In genomic region chr7:24464846-24465245, GRCh38 we compare ENCODE assay signal across 14 cellular contexts.
DNase-seq lines count a peak whose midpoint lies in the region; ATAC-seq and TF ChIP-seq lines count a peak whose summit lies in the region.
"Had no signal": no experiment of that assay in that cellular context is flagged by ENCODE, and none has a peak within 500 bp of the region (broad histone marks: within the 10 kb centered on the region; RNA-seq: fewer than 3 reads in every experiment).

No MANE protein-coding gene starts in this region.

- ATAC-seq in T-cell (replicated peaks in 1 of 4), result no peak
- ATAC-seq: HCT116 had no signal

- H3K4me3 Mint-ChIP-seq in endodermal cell, result no peak overlapping the region
- H3K4me3 Mint-ChIP-seq in T-cell, result no peak overlapping the region
- H3K4me3 Mint-ChIP-seq: CD4-positive, alpha-beta memory T cell had no signal

- H2AFZ ChIP-seq in trophoblast cell (ENCODE audit: insufficient read depth, low read length, poor library complexity), result no peak overlapping the region

- H3K4ac ChIP-seq in trophoblast cell (ENCODE audit: low read depth, low read length), result no peak overlapping the region

- no peak overlapping the region for H3K23ac ChIP-seq in trophoblast cell (ENCODE audit: low read length)

- H3K4me1 ChIP-seq in endodermal cell (ENCODE audit: control insufficient read depth, insufficient read depth, low read length) (peaks cover 21% of the 10 kb centered on the region), trophoblast cell (ENCODE audit: control insufficient read depth in 1 of 2, insufficient read depth in 2 of 2, low read length in 2 of 2) (peaks cover 4 to 5% of the 10 kb centered on the region in 2 experiments)

- POLR2A ChIA-PET in T-cell (lab: Charles Lee), result no interaction called here

- no peak overlapping the region for H2BK5ac ChIP-seq in trophoblast cell (ENCODE audit: low read depth, low read length, poor library complexity)

- no peak overlapping the region for H2AK5ac ChIP-seq in trophoblast cell (ENCODE audit: low read length)

- DNase-seq in NCI-H146 (lab: John Stamatoyannopoulos, UW) (peak; percentile 26), endodermal cell (no peak), GOT3 (lab: John Stamatoyannopoulos, UW) (no peak), T-cell (no peak), cortex of kidney (lab: John Stamatoyannopoulos, UW) (no peak), trophoblast cell (no peak)
- DNase-seq: C1 segment of cervical spinal cord; CD4-positive, alpha-beta memory T cell; COR-L47; DMS153; DND-41; H7 had no signal

- TF ChIP-seq CTCF in VCaP (conservative IDR thresholded peaks at IDR 0.05) (no peak), endodermal cell (conservative IDR thresholded peaks at IDR 0.05) (no peak)

- peak overlapping the region; percentile 6 for H3K27ac Mint-ChIP-seq in endodermal cell
- H3K27ac Mint-ChIP-seq in T-cell, result no peak overlapping the region
- H3K27ac Mint-ChIP-seq: CD4-positive, alpha-beta memory T cell had no signal

- H3K9me3 Mint-ChIP-seq in endodermal cell (no peaks in the 10 kb centered on the region), T-cell (peaks cover 0 to 3% (median 0%) of the 10 kb centered on the region in 3 donors)

- WGBS in endodermal cell (ENCODE audit: insufficient coverage in 1 of 2, insufficient read length in 1 of 2), 2 experiments, result 49 to 69% methylated on average over 3 of the region's 3 CpGs
- no CpG with 5 or more reads among the region's 3 CpGs for WGBS in trophoblast cell (ENCODE audit: extremely low coverage, insufficient coverage, insufficient read length)

- H3K79me2 ChIP-seq in trophoblast cell (ENCODE audit: control insufficient read depth, insufficient read depth, low read length, poor library complexity), result no peaks in the 10 kb centered on the region

- no peak overlapping the region for H4K91ac ChIP-seq in trophoblast cell (ENCODE audit: low read depth, low read length)

- H3K27ac ChIP-seq in VCaP, result peak overlapping the region; percentile 81
- no peak overlapping the region for H3K27ac ChIP-seq in endodermal cell (ENCODE audit: low read depth, low read length)
- no peak overlapping the region for H3K27ac ChIP-seq in trophoblast cell (ENCODE audit: low read depth, low read length)

- no peaks in the 10 kb centered on the region for H3K36me3 ChIP-seq in endodermal cell (ENCODE audit: control insufficient read depth, insufficient read depth, low read length)
- H3K36me3 ChIP-seq in trophoblast cell (ENCODE audit: control insufficient read depth in 1 of 2, insufficient read depth in 2 of 2, low read length in 2 of 2), result no peaks in the 10 kb centered on the region

- H3K14ac ChIP-seq in trophoblast cell (ENCODE audit: low read length), result no peak overlapping the region

- H4K8ac ChIP-seq in trophoblast cell (ENCODE audit: low read depth, low read length), result no peak overlapping the region

- H2BK12ac ChIP-seq in trophoblast cell (ENCODE audit: low read length), result no peak overlapping the region

- H4K12ac ChIP-seq in trophoblast cell (ENCODE audit: low read depth, low read length), result no peak overlapping the region

- peaks cover 37% of the 10 kb centered on the region for H3K4me1 Mint-ChIP-seq in endodermal cell
- no peaks in the 10 kb centered on the region for H3K4me1 Mint-ChIP-seq in T-cell
- H3K4me1 Mint-ChIP-seq: CD4-positive, alpha-beta memory T cell had no signal

- H3K36me3 Mint-ChIP-seq in endodermal cell (ENCODE audit: low read depth) (no peaks in the 10 kb centered on the region), T-cell (no peaks in the 10 kb centered on the region)
- H3K36me3 Mint-ChIP-seq: CD4-positive, alpha-beta memory T cell had no signal

- CTCF ChIA-PET in T-cell (lab: Charles Lee), result interaction anchor here in 1 of 2 donors (0.6 kb wide), 1 partner anchor 573 kb away, joined by 5 read pairs; no protein-coding TSS in a partner anchor

- peaks cover 6% of the 10 kb centered on the region for H3K27me3 Mint-ChIP-seq in endodermal cell (ENCODE audit: insufficient read depth)
- peaks cover 0 to 2% of the 10 kb centered on the region in 2 donors for H3K27me3 Mint-ChIP-seq in T-cell
- H3K27me3 Mint-ChIP-seq: CD4-positive, alpha-beta memory T cell had no signal

- H3K9me3 ChIP-seq in endodermal cell (ENCODE audit: control insufficient read depth, low read length) (no peaks in the 10 kb centered on the region), trophoblast cell (ENCODE audit: insufficient read depth, low read depth, low read length) (no peaks in the 10 kb centered on the region)

- H3K9ac ChIP-seq in endodermal cell (ENCODE audit: extremely low read depth, low read length, poor library complexity, severe bottlenecking) (no peak overlapping the region), trophoblast cell (ENCODE audit: low read length) (no peak overlapping the region)

- H3K27me3 ChIP-seq in endodermal cell (ENCODE audit: control insufficient read depth, insufficient read depth, low read length, poor library complexity, severe bottlenecking), result no peaks in the 10 kb centered on the region
- H3K27me3 ChIP-seq in trophoblast cell (ENCODE audit: insufficient read depth, low read length), result no peaks in the 10 kb centered on the region

- H3K18ac ChIP-seq in trophoblast cell (ENCODE audit: low read length), result no peak overlapping the region

- H3K79me1 ChIP-seq in trophoblast cell (ENCODE audit: low read length), result no peaks in the 10 kb centered on the region

- H3K4me3 ChIP-seq in endodermal cell (ENCODE audit: low read length) (peak overlapping the region; percentile 23), trophoblast cell (ENCODE audit: low read depth, low read length) (no peak overlapping the region)

- H2BK120ac ChIP-seq in trophoblast cell (ENCODE audit: insufficient read depth, low read length, poor library complexity), result no peak overlapping the region

- H3K4me2 ChIP-seq in trophoblast cell (ENCODE audit: low read length), result no peak overlapping the region
